In genomic region chr6:56660374-56660730, GRCh38 we compare ENCODE assay signal across 15 cellular contexts. TPM values are rescaled to one million over a fixed set of nuclear protein-coding genes. Genes with fewer than 3 reads are reported as not detected.
DNase-seq lines count a peak whose midpoint lies in the region; ATAC-seq, FAIRE-seq and TF ChIP-seq lines count a peak whose summit lies in the region.
"Had no signal": no experiment of that assay in that cellular context is flagged by ENCODE, and none has a peak within 500 bp of the region (broad histone marks: within the 10 kb centered on the region; RNA-seq: fewer than 3 reads in every experiment).

No MANE protein-coding gene starts in this region.

- DNase-seq in GM12878 (ENCODE audit: low read depth, low spot score) (no peak), psoas muscle (no peak), SKM-1 (lab: John Stamatoyannopoulos, UW; ENCODE audit: unreplicated experiment) (no peak), NOMO-1 treated with DMSO at 0.1 percent for 48 hours (lab: John Stamatoyannopoulos, UW; ENCODE audit: unreplicated experiment) (no peak)
- no peak for DNase-seq in NK-92 treated with Interleukin-12 subunit alpha and Interleukin-12 subunit beta, amount 100 ng/mL, for 24 hours (lab: John Stamatoyannopoulos, UW)
- no peak for DNase-seq in activated CD8-positive, alpha-beta memory T cell treated with anti-CD3 and anti-CD28 coated beads, Interleukin-2, amount 10 ng/mL, durations not matched to agents 7 days and 5 days
- DNase-seq: NCI-H1417; NCI-H524; stimulated activated CD4-positive, alpha-beta T cell treated with anti-CD3 and anti-CD28 coated beads, Interleukin-4, amount 100 ng/mL, for 4 hours; stimulated activated naive CD4-positive, alpha-beta T cell; T1000 had no signal

- in situ Hi-C loops in GM12878 (cut with MboI), result no loop called here

- H3K9me3 ChIP-seq in GM12878 (replicated peaks; ENCODE audit: control insufficient read depth, insufficient read depth, low read length), result no peaks in the 10 kb centered on the region; the same call in 2 of the 3 replicates
- H3K9me3 ChIP-seq in psoas muscle, result no peaks in the 10 kb centered on the region

- intact Hi-C loops in GM12878 (cut with micrococcal nuclease; ENCODE audit: unreplicated experiment), result no loop called here
- intact Hi-C loops in psoas muscle (cut with DNase I), result no loop called here

- H3K9me3 Mint-ChIP-seq in activated CD8-positive, alpha-beta memory T cell treated with anti-CD3 and anti-CD28 coated beads, Interleukin-2, amount 10 ng/mL, durations not matched to agents 7 days and 5 days (ENCODE audit: low read depth), result no peaks in the 10 kb centered on the region

- ATAC-seq in GM19025 (IDR thresholded peaks at IDR 0.05; ENCODE audit: low read depth, unreplicated experiment) (peak; percentile 29), HG02885 (IDR thresholded peaks at IDR 0.05; ENCODE audit: poor library complexity, unreplicated experiment) (peak; percentile 43), GM12878 (no peak; the same call in 2 of the 3 replicates), psoas muscle (peak; percentile 74 to 83 (median 76))
- no peak for ATAC-seq in activated CD8-positive, alpha-beta memory T cell treated with anti-CD3 and anti-CD28 coated beads, Interleukin-2, amount 10 ng/mL, durations not matched to agents 7 days and 5 days
- ATAC-seq: Right ventricle myocardium inferior had no signal

- BruUV-seq in GM12878 (replicated peaks; lab: Mats Ljungman, UMichigan), result no TSS peak

- H3K27ac ChIP-seq in GM12878 (ENCODE audit: control insufficient read depth, insufficient read depth) (peak overlapping the region; percentile 69), psoas muscle (peak overlapping the region; percentile 61)

- no peak overlapping the region for H3K4me3 ChIP-seq in GM12878
- no peak overlapping the region for H3K4me3 ChIP-seq in psoas muscle

- H3K27me3 ChIP-seq in GM12878 (replicated peaks in 1 of 2; ENCODE audit: control insufficient read depth in 2 of 2, insufficient read depth in 2 of 2, low read length in 1 of 2) (no peaks in the 10 kb centered on the region), psoas muscle (ENCODE audit: insufficient read depth in 3 of 3, low read length in 2 of 3) (no peaks in the 10 kb centered on the region)

- TF ChIP-seq POLR2A in GM12878 (IDR thresholded peaks at IDR 0.05; ENCODE audit: low read depth, low read length), result no peak

- H3K9ac ChIP-seq in GM12878 (ENCODE audit: control insufficient read depth, insufficient read depth, low read length), result no peak overlapping the region; the same call in 1 of the 2 replicates

- WGBS in GM12878 (ENCODE audit: insufficient coverage, insufficient replicate concordance, low lambda C conversion rate, missing lambda C conversion rate), result 80% methylated on average over 3 of the region's 3 CpGs
- 61 to 75% (median 63%) methylated on average over 3 of the region's 3 CpGs for WGBS in psoas muscle, 3 donors

- H3K36me3 ChIP-seq in GM12878 (ENCODE audit: control insufficient read depth in 2 of 2, insufficient read depth in 2 of 2, low read length in 1 of 2) (peaks cover 2 to 6% of the 10 kb centered on the region in 2 experiments; a peak in 2 of 4 replicates), psoas muscle (ENCODE audit: insufficient read depth in 1 of 2, low read depth in 1 of 2) (no peaks in the 10 kb centered on the region)

- H3K4me3 Mint-ChIP-seq in activated CD8-positive, alpha-beta memory T cell treated with anti-CD3 and anti-CD28 coated beads, Interleukin-2, amount 10 ng/mL, durations not matched to agents 7 days and 5 days, result no peak overlapping the region
- H3K4me3 Mint-ChIP-seq: activated naive CD8-positive, alpha-beta T cell had no signal

- TF ChIP-seq EP300 in GM12878 (IDR thresholded peaks at IDR 0.05; ENCODE audit: borderline replicate concordance in 1 of 2, control insufficient read depth in 1 of 2, low read depth in 2 of 2, low read length in 2 of 2), result no peak

- POLR2A ChIA-PET in GM12878 (lab: Charles Lee), result interaction anchor here (0.7 kb wide), 2 partner anchors 8 to 29 kb away, joined by 3 to 6 read pairs; no protein-coding TSS in a partner anchor

- no peak for TF ChIP-seq CTCF in GM12878 (IDR thresholded peaks at IDR 0.05 in 2 of 3, conservative IDR thresholded peaks at IDR 0.05 in 1 of 3; ENCODE audit: control insufficient read depth in 2 of 3, extremely low read depth in 1 of 3, insufficient read depth in 1 of 3, low read depth in 3 of 3, low read length in 3 of 3)
- TF ChIP-seq CTCF in psoas muscle (IDR thresholded peaks at IDR 0.05), result no peak

- no peak for TF ChIP-seq RAD21 in GM12878 (IDR thresholded peaks at IDR 0.05; ENCODE audit: insufficient read depth, low read depth, low read length)

- H3K4me2 ChIP-seq in GM12878 (ENCODE audit: control insufficient read depth, insufficient read depth), result peak overlapping the region; percentile 11

- FAIRE-seq in GM12878 (lab: Jason Lieb, UNC), result no peak

- H3K27me3 Mint-ChIP-seq in activated CD8-positive, alpha-beta memory T cell treated with anti-CD3 and anti-CD28 coated beads, Interleukin-2, amount 10 ng/mL, durations not matched to agents 7 days and 5 days, result peaks cover 4% of the 10 kb centered on the region
- H3K27me3 Mint-ChIP-seq: activated naive CD8-positive, alpha-beta T cell had no signal

- H3K4me1 Mint-ChIP-seq in activated CD8-positive, alpha-beta memory T cell treated with anti-CD3 and anti-CD28 coated beads, Interleukin-2, amount 10 ng/mL, durations not matched to agents 7 days and 5 days, result peaks cover 8% of the 10 kb centered on the region

- CTCF ChIA-PET in GM12878 (lab: Yijun Ruan, JAX), result interaction anchor here (0.6 to 1.9 kb wide), 4 partner anchors 23 to 207 kb away, joined by 3 to 8 read pairs (median 4); no protein-coding TSS in a partner anchor
- CTCF ChIA-PET in activated CD8-positive, alpha-beta memory T cell treated with anti-CD3 and anti-CD28 coated beads, Interleukin-2, amount 10 ng/mL, durations not matched to agents 7 days and 5 days (lab: Charles Lee), result interaction anchor here (0.8 kb wide), 1 partner anchor 10 kb away, joined by 3 read pairs; no protein-coding TSS in a partner anchor

- H3K79me2 ChIP-seq in GM12878 (ENCODE audit: control insufficient read depth, insufficient read depth, low read length), result peaks cover 8% of the 10 kb centered on the region

- RAD21 ChIA-PET in GM12878 (lab: Charles Lee; ENCODE audit: unreplicated experiment), result interaction anchor here (0.7 kb wide), 1 partner anchor 55 kb away, joined by 3 read pairs; no protein-coding TSS in a partner anchor

- no peaks in the 10 kb centered on the region for H3K36me3 Mint-ChIP-seq in activated CD8-positive, alpha-beta memory T cell treated with anti-CD3 and anti-CD28 coated beads, Interleukin-2, amount 10 ng/mL, durations not matched to agents 7 days and 5 days
- H3K36me3 Mint-ChIP-seq: activated naive CD8-positive, alpha-beta T cell had no signal

- no peak overlapping the region for H2AFZ ChIP-seq in GM12878 (ENCODE audit: control insufficient read depth, low read depth, low read length)

- SMC1A ChIA-PET in GM12878 (lab: Charles Lee; ENCODE audit: uncharacterized antibody, unreplicated experiment), result interaction anchor here (0.8 kb wide), 1 partner anchor 17 kb away, joined by 3 read pairs; no protein-coding TSS in a partner anchor

- H3K4me1 ChIP-seq in GM12878 (ENCODE audit: control insufficient read depth, insufficient read depth, low read length), result peaks cover 22% of the 10 kb centered on the region
- H3K4me1 ChIP-seq in psoas muscle, result peaks cover 50% of the 10 kb centered on the region

- no peaks in the 10 kb centered on the region for H4K20me1 ChIP-seq in GM12878 (ENCODE audit: control insufficient read depth, insufficient read depth)

- no peak overlapping the region for H3K27ac Mint-ChIP-seq in activated CD8-positive, alpha-beta memory T cell treated with anti-CD3 and anti-CD28 coated beads, Interleukin-2, amount 10 ng/mL, durations not matched to agents 7 days and 5 days
- H3K27ac Mint-ChIP-seq: activated naive CD8-positive, alpha-beta T cell had no signal

TF ChIP-seq in GM12878, 131 proteins besides CTCF, POLR2A, EP300 and RAD21:
- TF ChIP-seq BCL3 (IDR thresholded peaks at IDR 0.05; ENCODE audit: borderline replicate concordance, insufficient read depth, low read depth, low read length, poor library complexity, severe bottlenecking), result no peak
- 0 out of 4 replicates have a peak, but pooled peaks of 1 of the 2 experiments have one; percentile 10 for TF ChIP-seq SRF (IDR thresholded peaks at IDR 0.05; ENCODE audit: low read depth in 2 of 2, low read length in 2 of 2)
- TF ChIP-seq SUPT20H (IDR thresholded peaks at IDR 0.05; ENCODE audit: borderline replicate concordance, control insufficient read depth, low read depth, low read length), result no peak

RNA-seq across cellular contexts. Expression of gene DST, which starts 17.7 kb away (rescaled TPM):
- 958 and 966 TPM in 2 replicates for total RNA-seq in GM12878 (2013; cell fraction: nucleolus; rRNA removed)
- 139 and 159 TPM in 2 replicates for total RNA-seq in GM12878 (2014; rRNA removed)
- total RNA-seq in GM12878 (2014; rRNA removed; fragmentation: Illumina TruSeq; extraction: Trizol), result 156 and 165 TPM in 2 replicates
- total RNA-seq in GM12878 (2021), result 139 and 142 TPM in 2 replicates
- polyA plus RNA-seq in GM12878 (2011; ENCODE audit: low read depth), result 64.6 TPM
- 68.7 and 73.0 TPM in 2 replicates for polyA plus RNA-seq in GM12878 (2011; rRNA removed)
- 40.1 and 50.2 TPM in 2 replicates for polyA plus RNA-seq in GM12878 (2011; cell fraction: cytosol; rRNA removed)
- polyA plus RNA-seq in GM12878 (2011; cell fraction: nucleus; rRNA removed), result 186 and 281 TPM in 2 replicates
- 85.3 and 96.4 TPM in 2 replicates for polyA plus RNA-seq in GM12878 (2012)
- 106 and 110 TPM in 2 replicates for polyA plus RNA-seq in GM12878 (2014; fragmentation: Illumina TruSeq; extraction: Trizol)
- polyA plus RNA-seq in GM12878 (2014; fragmentation: Nextera tagmentation; extraction: Ambion mirVana), result 10 to 100 TPM; 32.1 to 35.6 TPM
- polyA plus RNA-seq in GM12878 (2014; rRNA removed), result 81.3 and 89.0 TPM in 2 replicates
- 10 to 100 TPM; 47.1 to 64.2 TPM for polyA plus RNA-seq in GM12878 (2016; fragmentation: Nextera tagmentation; extraction: Ambion mirVana)
- 245 and 297 TPM in 2 replicates for polyA minus RNA-seq in GM12878 (2011; rRNA and poly(A)+ RNA removed)
- 58.9 and 59.6 TPM in 2 replicates for polyA minus RNA-seq in GM12878 (2011; cell fraction: cytosol; rRNA and poly(A)+ RNA removed)
- 534 and 723 TPM in 2 replicates for polyA minus RNA-seq in GM12878 (2011; cell fraction: nucleus; rRNA and poly(A)+ RNA removed)
- total RNA-seq in psoas muscle, result 100 to 1,000 TPM; 109 to 341 (median 305) TPM
- 10 to 100 TPM; 58.3 to 66.9 (median 63.5) TPM for polyA plus RNA-seq in psoas muscle
- total RNA-seq in activated CD8-positive, alpha-beta memory T cell treated with anti-CD3 and anti-CD28 coated beads, Interleukin-2, amount 10 ng/mL, durations not matched to agents 7 days and 5 days, result 1 to 10 TPM; 4.0 to 4.3 TPM

Comparison
In these comparisons a context has a peak if more than half of its experiments do, and no peak if none do; other contexts are left out.
1. ATAC-seq: peak in GM19025 (single experiment), HG02885 (single experiment) and psoas muscle (4 of 4); none in GM12878 (single experiment) and activated CD8-positive, alpha-beta memory T cell treated with anti-CD3 and anti-CD28 coated beads, Interleukin-2, amount 10 ng/mL, durations not matched to agents 7 days and 5 days (single experiment).
2. RNA of gene DST, which starts 17.7 kb away (total RNA-seq): 109 to 341 TPM in psoas muscle and 139 to 966 TPM in GM12878; 4.0 to 4.3 TPM in activated CD8-positive, alpha-beta memory T cell treated with anti-CD3 and anti-CD28 coated beads, Interleukin-2, amount 10 ng/mL, durations not matched to agents 7 days and 5 days; every median in the first group is over 10 times any median in the second.